Comparison of ENCODE assay signal across 19 cellular contexts in the genomic region with DNA sequence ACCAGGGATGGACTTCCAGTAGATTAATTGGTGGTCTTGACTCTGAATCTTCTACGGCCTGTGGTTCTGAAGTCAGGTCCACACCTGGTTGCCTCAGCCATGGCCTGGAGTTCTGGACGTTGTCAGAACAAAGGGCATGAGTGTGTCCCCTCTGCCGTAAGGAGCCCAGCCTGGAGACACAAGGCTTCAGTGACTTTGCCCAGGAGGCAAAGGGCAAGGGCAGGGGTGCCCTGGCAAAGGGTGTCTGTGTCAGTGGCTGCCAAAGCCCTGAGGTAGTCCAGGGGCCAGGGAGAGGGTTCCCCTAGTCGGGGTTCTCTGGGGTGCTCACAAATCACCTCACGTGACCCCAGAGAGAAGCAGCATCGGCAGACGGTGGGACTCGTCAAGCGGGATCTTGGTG.
"Had no signal": no experiment of that assay in that cellular context is flagged by ENCODE, and none has a peak within 500 bp of the region (broad histone marks: within the 10 kb centered on the region; RNA-seq: fewer than 3 reads in every experiment).

No MANE protein-coding gene starts in this region.

- H3K27ac Mint-ChIP-seq: effector memory CD8-positive, alpha-beta T cell; immature natural killer cell; naive thymus-derived CD4-positive, alpha-beta T cell; nephron progenitor cell had no signal

- H3K4me2 ChIP-seq: smooth muscle cell had no signal

- H3K9me3 Mint-ChIP-seq: central memory CD8-positive, alpha-beta T cell; effector memory CD8-positive, alpha-beta T cell had no signal

- H3K27me3 ChIP-seq: esophagus squamous epithelium, gastroesophageal sphincter had no signal

- H3K36me3 ChIP-seq: esophagus squamous epithelium, gastroesophageal sphincter had no signal

- H3K4me3 ChIP-seq: esophagus squamous epithelium, gastroesophageal sphincter, lung, smooth muscle cell had no signal

- H3K4me1 ChIP-seq: esophagus squamous epithelium, gastroesophageal sphincter had no signal

- H3K4me3 Mint-ChIP-seq: central memory CD8-positive, alpha-beta T cell; effector memory CD8-positive, alpha-beta T cell; immature natural killer cell; naive thymus-derived CD4-positive, alpha-beta T cell; nephron progenitor cell had no signal

- ATAC-seq: effector memory CD8-positive, alpha-beta T cell; gastroesophageal sphincter; left colon; naive thymus-derived CD4-positive, alpha-beta T cell had no signal

- DNase-seq: effector memory CD8-positive, alpha-beta T cell; esophagus squamous epithelium; foreskin fibroblast; glutamatergic neuron; immature natural killer cell; kidney; left colon; left ventricle myocardium superior; mesendoderm; nephron progenitor cell; right cardiac atrium; stimulated activated CD4-positive, alpha-beta T cell treated with anti-CD3 and anti-CD28 coated beads, Interleukin-2, amount 100 ng/mL, for 48 hours; stimulated activated naive CD4-positive, alpha-beta T cell treated with Interleukin-2 at 50 U/mL for 16 hours; trophoblast cell had no signal

- H3K27ac ChIP-seq: esophagus squamous epithelium, gastroesophageal sphincter had no signal

- H3K9me3 ChIP-seq: gastroesophageal sphincter had no signal
